In genomic region chr13:67549331-67549730, GRCh38 we compare ENCODE assay signal across 1 cellular context.
TF ChIP-seq lines count a peak whose summit lies in the region.

No MANE protein-coding gene starts in this region.

TF ChIP-seq in SK-N-SH treated with all-trans-retinoic acid at 6 μM for 48 hours, 23 proteins besides CTCF, POLR2A, EP300 and RAD21 (continued from another document):
- no peak for TF ChIP-seq POU6F1 (CRISPR knock-in tag; IDR thresholded peaks at IDR 0.05; ENCODE audit: borderline replicate concordance, low read depth)
- TF ChIP-seq SNAI2 (CRISPR knock-in tag; IDR thresholded peaks at IDR 0.05) = no peak
- no peak for TF ChIP-seq CSDC2 (CRISPR knock-in tag; IDR thresholded peaks at IDR 0.05)
- no peak for TF ChIP-seq RARB (CRISPR knock-in tag; IDR thresholded peaks at IDR 0.05)
- TF ChIP-seq CREB5 (CRISPR knock-in tag; IDR thresholded peaks at IDR 0.05; ENCODE audit: low read depth) = no peak
- no peak for TF ChIP-seq ZNF70 (CRISPR knock-in tag; IDR thresholded peaks at IDR 0.05)
- no peak for TF ChIP-seq PPARA (CRISPR knock-in tag; IDR thresholded peaks at IDR 0.05; ENCODE audit: borderline replicate concordance)
- no peak for TF ChIP-seq ZFP3 (CRISPR knock-in tag; IDR thresholded peaks at IDR 0.05)
